In genomic region chr15:41980654-41981323, GRCh38 we compare ENCODE assay signal across 20 cellular contexts. TPM values are rescaled to one million over a fixed set of nuclear protein-coding genes. Genes with fewer than 3 reads are reported as not detected.
DNase-seq lines count a peak whose midpoint lies in the region; ATAC-seq and TF ChIP-seq lines count a peak whose summit lies in the region.
"Had no signal": no experiment of that assay in that cellular context is flagged by ENCODE, and none has a peak within 500 bp of the region (broad histone marks: within the 10 kb centered on the region; RNA-seq: fewer than 3 reads in every experiment).

No MANE protein-coding gene starts in this region.

- H2AFZ ChIP-seq in mesenchymal stem cell (ENCODE audit: low read depth, low read length): no peak overlapping the region

- no peak overlapping the region for H3K9ac ChIP-seq in mesenchymal stem cell (ENCODE audit: low read length)

- H2AK5ac ChIP-seq in mesenchymal stem cell (ENCODE audit: low read length, severe bottlenecking): no peak overlapping the region

- no peak overlapping the region for H2BK12ac ChIP-seq in mesenchymal stem cell (ENCODE audit: low read length in 2 of 2)

- no peak overlapping the region for H3K4me3 ChIP-seq in body of pancreas
- no peak overlapping the region for H3K4me3 ChIP-seq in mesenchymal stem cell (ENCODE audit: insufficient read depth in 1 of 2, low read depth in 1 of 2, low read length in 2 of 2)
- H3K4me3 ChIP-seq in stomach: no peak overlapping the region
- H3K4me3 ChIP-seq: adrenal gland, HAP-1, psoas muscle, testis had no signal

- H4K8ac ChIP-seq in mesenchymal stem cell (ENCODE audit: low read length): no peak overlapping the region

- TF ChIP-seq CTCF in body of pancreas (IDR thresholded peaks at IDR 0.05) (no peak), stomach (IDR thresholded peaks at IDR 0.05) (no peak)

- no peak overlapping the region for H3K18ac ChIP-seq in mesenchymal stem cell (ENCODE audit: low read depth in 1 of 2, low read length in 2 of 2)

- H3K27ac ChIP-seq in body of pancreas: no peak overlapping the region
- no peak overlapping the region for H3K27ac ChIP-seq in mesenchymal stem cell (ENCODE audit: low read length, poor library complexity, severe bottlenecking)
- peak overlapping the region; percentile 67 to 78 (median 75) for H3K27ac ChIP-seq in stomach
- H3K27ac ChIP-seq: adrenal gland, HL-60, psoas muscle, testis had no signal

- no peak overlapping the region for H3K23ac ChIP-seq in mesenchymal stem cell (ENCODE audit: low read length in 2 of 2)

- no peaks in the 10 kb centered on the region for H3K9me3 ChIP-seq in body of pancreas
- no peaks in the 10 kb centered on the region for H3K9me3 ChIP-seq in mesenchymal stem cell (ENCODE audit: control insufficient read depth, low read length)
- no peaks in the 10 kb centered on the region for H3K9me3 ChIP-seq in stomach
- H3K9me3 ChIP-seq: adrenal gland, HAP-1, psoas muscle, testis had no signal

- 47 to 48% methylated on average over 7 of the region's 7 CpGs for WGBS in body of pancreas, 2 donors
- 93% methylated on average over 5 of the region's 7 CpGs for WGBS in mesenchymal stem cell
- WGBS in stomach, 5 donors: 39 to 66% (median 49%) methylated on average over 7 of the region's 7 CpGs

- intact Hi-C loops in body of pancreas (cut with DNase I): no loop called here
- intact Hi-C loops in stomach (cut with DNase I; ENCODE audit: low total_unique reads): no loop called here

- TF ChIP-seq POLR2A in body of pancreas (IDR thresholded peaks at IDR 0.05) (no peak), stomach (IDR thresholded peaks at IDR 0.05) (no peak)

- H3K4me1 ChIP-seq in body of pancreas (peaks cover 13% of the 10 kb centered on the region), mesenchymal stem cell (ENCODE audit: control insufficient read depth, insufficient read depth, low read depth, low read length) (peaks cover 2% of the 10 kb centered on the region), stomach (peaks cover 23 to 30% (median 28%) of the 10 kb centered on the region in 4 donors)
- H3K4me1 ChIP-seq: adrenal gland, HAP-1, psoas muscle had no signal

- peak overlapping the region; percentile 32 for H2BK15ac ChIP-seq in mesenchymal stem cell (ENCODE audit: low read depth, poor library complexity, severe bottlenecking)

- no peak overlapping the region for H2BK5ac ChIP-seq in mesenchymal stem cell (ENCODE audit: low read depth, low read length, poor library complexity, severe bottlenecking)

- no peak overlapping the region for H3K4ac ChIP-seq in mesenchymal stem cell (ENCODE audit: low read depth in 1 of 2, low read length in 2 of 2)

- H3K79me1 ChIP-seq in mesenchymal stem cell (replicated peaks; ENCODE audit: low read length, poor library complexity, severe bottlenecking): no peaks in the 10 kb centered on the region

- TF ChIP-seq EP300 in stomach (IDR thresholded peaks at IDR 0.05): no peak

- no peak overlapping the region for H4K91ac ChIP-seq in mesenchymal stem cell (ENCODE audit: low read length)

- DNase-seq in activated CD8-positive, alpha-beta memory T cell treated with anti-CD3 and anti-CD28 coated beads for 24 hours: peak; percentile 51
- no peak for DNase-seq in activated CD8-positive, alpha-beta memory T cell treated with anti-CD3 and anti-CD28 coated beads, Interleukin-2, amount 50 U/mL, for 4 hours
- DNase-seq in body of pancreas (peak in 3 of 4 donors; percentile 31 to 51 (median 35)), mesenchymal stem cell (no peak), stomach (peak; percentile 82), pons (ENCODE audit: low spot score) (no peak)
- DNase-seq: glutamatergic neuron, Kasumi-1, kidney, NCI-H1436, NCI-H345, testis had no signal

- peak overlapping the region in 1 of 2 experiments; percentile 28 for H3K14ac ChIP-seq in mesenchymal stem cell (ENCODE audit: low read length in 2 of 2)

- ATAC-seq in body of pancreas: peak; percentile 66
- no peak for ATAC-seq in HG02981 (IDR thresholded peaks at IDR 0.05; ENCODE audit: unreplicated experiment)
- ATAC-seq in HG03139 (IDR thresholded peaks at IDR 0.05; ENCODE audit: unreplicated experiment): no peak
- ATAC-seq: psoas muscle had no signal

- H3K36me3 ChIP-seq in body of pancreas (replicated peaks in 1 of 2; ENCODE audit: insufficient read depth in 1 of 2, low read depth in 2 of 2) (no peaks in the 10 kb centered on the region), mesenchymal stem cell (ENCODE audit: control insufficient read depth in 1 of 2, insufficient read depth in 2 of 2, low read depth in 1 of 2, low read length in 2 of 2) (no peaks in the 10 kb centered on the region), stomach (no peaks in the 10 kb centered on the region)
- H3K36me3 ChIP-seq: adrenal gland, HAP-1 had no signal

- no peak overlapping the region for H3K4me2 ChIP-seq in mesenchymal stem cell (ENCODE audit: low read length, poor library complexity, severe bottlenecking)

- no peak overlapping the region for H2BK120ac ChIP-seq in mesenchymal stem cell (ENCODE audit: low read depth, low read length)

- H3K27me3 ChIP-seq in body of pancreas (no peaks in the 10 kb centered on the region), mesenchymal stem cell (ENCODE audit: control insufficient read depth in 1 of 2, insufficient read depth in 1 of 2, low read length in 2 of 2) (peaks cover 0 to 23% of the 10 kb centered on the region in 2 experiments), stomach (peaks cover 0 to 4% (median 0%) of the 10 kb centered on the region in 3 donors)
- H3K27me3 ChIP-seq: adrenal gland, testis had no signal

RNA-seq across cellular contexts. Expression of gene EHD4, which starts 8.4 kb away (rescaled TPM):
- total RNA-seq in body of pancreas: 10 to 100 TPM; 13.8 to 16.9 TPM
- polyA plus RNA-seq in mesenchymal stem cell (2013, experiment 1 of 2): 16.3 TPM
- polyA plus RNA-seq in mesenchymal stem cell (2013, experiment 2 of 2): 16.0 TPM
- total RNA-seq in stomach: 10 to 100 TPM in 4 of 5 donors, 1 to 10 TPM in 1; 9.4 to 86.4 (median 23.1) TPM
- polyA plus RNA-seq in stomach: 10 to 100 TPM in 1 of 3 donors, 1 to 10 TPM in 2; 5.8 to 12.1 (median 9.8) TPM

RNA-seq across cellular contexts. Expression of gene PLA2G4E, which starts 40.1 kb away (rescaled TPM):
- not detected for total RNA-seq in body of pancreas
- not detected for polyA plus RNA-seq in mesenchymal stem cell (2013, experiment 1 of 2)
- polyA plus RNA-seq in mesenchymal stem cell (2013, experiment 2 of 2): not detected
- not detected for total RNA-seq in stomach
- polyA plus RNA-seq in stomach: under 1 TPM in 1 of 3 donors, not detected in 2; 0.78 TPM
- total RNA-seq: chondrocyte, kidney, SK-MEL-5 had no signal

Comparison
In these comparisons a context has a peak if more than half of its experiments do, and no peak if none do; other contexts are left out.
1. DNase-seq: peak in activated CD8-positive, alpha-beta memory T cell treated with anti-CD3 and anti-CD28 coated beads for 24 hours (single experiment), body of pancreas (3 of 4) and stomach (single experiment); none in activated CD8-positive, alpha-beta memory T cell treated with anti-CD3 and anti-CD28 coated beads, Interleukin-2, amount 50 U/mL, for 4 hours (single experiment), mesenchymal stem cell (single experiment) and pons (single experiment).
2. H3K27ac ChIP-seq: peak in stomach (5 of 5); none in body of pancreas (0 of 4) and mesenchymal stem cell (single experiment).